In genomic region chr12:30417697-30418231, GRCh38 we compare ENCODE assay signal across 15 cellular contexts.
DNase-seq lines count a peak whose midpoint lies in the region; ATAC-seq and TF ChIP-seq lines count a peak whose summit lies in the region.
"Had no signal": no experiment of that assay in that cellular context is flagged by ENCODE, and none has a peak within 500 bp of the region (broad histone marks: within the 10 kb centered on the region; RNA-seq: fewer than 3 reads in every experiment).

No MANE protein-coding gene starts in this region.

- H3K36me3 ChIP-seq in IMR-90 (ENCODE audit: control insufficient read depth, insufficient read depth, low read length) (no peaks in the 10 kb centered on the region), mesenchymal stem cell (ENCODE audit: control insufficient read depth in 1 of 2, insufficient read depth in 2 of 2, low read depth in 1 of 2, low read length in 2 of 2) (no peaks in the 10 kb centered on the region), H7 (replicated peaks; ENCODE audit: control insufficient read depth, insufficient read depth, low read length) (no peaks in the 10 kb centered on the region)
- H3K36me3 ChIP-seq: sigmoid colon had no signal

- TF ChIP-seq CTCF in AG10803 (conservative IDR thresholded peaks at IDR 0.05; ENCODE audit: low read length) (no peak), IMR-90 (conservative IDR thresholded peaks at IDR 0.05; ENCODE audit: low read depth, low read length) (no peak), cardiac fibroblast (IDR thresholded peaks at IDR 0.05; ENCODE audit: low read depth, low read length) (no peak), nephron progenitor cell (IDR thresholded peaks at IDR 0.05) (no peak)

- H4K5ac ChIP-seq in IMR-90 (ENCODE audit: low read depth, low read length): no peak overlapping the region

- H3K14ac ChIP-seq in IMR-90 (replicated peaks; ENCODE audit: low read depth, low read length) (no peak overlapping the region), mesenchymal stem cell (ENCODE audit: low read length in 2 of 2) (no peak overlapping the region)

- CTCF ChIA-PET in IMR-90 (lab: Yijun Ruan, JAX): interaction anchor here (0.6 kb wide), 1 partner anchor 115 kb away, joined by 3 read pairs; no protein-coding TSS in a partner anchor

- no peak overlapping the region for H3K4me3 ChIP-seq in AG10803 (ENCODE audit: low read length)
- H3K4me3 ChIP-seq in IMR-90 (ENCODE audit: insufficient read depth, low read depth, low read length): no peak overlapping the region
- H3K4me3 ChIP-seq in cardiac fibroblast (replicated peaks in 1 of 2; ENCODE audit: low read depth in 2 of 2, low read length in 2 of 2): peak overlapping the region in 1 of 2 donors; percentile 12
- peak overlapping the region in 1 of 2 experiments; percentile 55 for H3K4me3 ChIP-seq in mesenchymal stem cell (ENCODE audit: insufficient read depth in 1 of 2, low read depth in 1 of 2, low read length in 2 of 2)
- H3K4me3 ChIP-seq in H7 (ENCODE audit: insufficient read depth, low read depth, low read length): no peak overlapping the region
- H3K4me3 ChIP-seq: sigmoid colon had no signal

- no peak overlapping the region; the same call in 1 of the 2 replicates for H2BK20ac ChIP-seq in IMR-90 (ENCODE audit: low read depth, low read length)

- H2BK5ac ChIP-seq in IMR-90 (ENCODE audit: low read depth, low read length, poor library complexity, severe bottlenecking) (no peak overlapping the region), mesenchymal stem cell (ENCODE audit: low read depth, low read length, poor library complexity, severe bottlenecking) (no peak overlapping the region)

- POLR2A ChIA-PET in IMR-90 (lab: Charles Lee; ENCODE audit: unreplicated experiment): interaction anchor here (0.7 kb wide), 1 partner anchor 11 kb away, joined by 10 read pairs; no protein-coding TSS in a partner anchor

- no peak overlapping the region for H4K91ac ChIP-seq in IMR-90 (ENCODE audit: insufficient read depth, low read depth, low read length)
- H4K91ac ChIP-seq in mesenchymal stem cell (ENCODE audit: low read length): no peak overlapping the region

- no peaks in the 10 kb centered on the region for H3K4me1 ChIP-seq in IMR-90 (ENCODE audit: control insufficient read depth, insufficient read depth, low read length)
- H3K4me1 ChIP-seq in mesenchymal stem cell (ENCODE audit: control insufficient read depth, insufficient read depth, low read depth, low read length): peaks cover 5% of the 10 kb centered on the region
- H3K4me1 ChIP-seq: sigmoid colon had no signal

- no peaks in the 10 kb centered on the region for H4K20me1 ChIP-seq in IMR-90 (ENCODE audit: insufficient read depth, low read length)

- H3K9me3 ChIP-seq in IMR-90 (ENCODE audit: control insufficient read depth, insufficient read depth, low read length) (no peaks in the 10 kb centered on the region), mesenchymal stem cell (ENCODE audit: control insufficient read depth, low read length) (no peaks in the 10 kb centered on the region)
- H3K9me3 ChIP-seq: sigmoid colon had no signal

- no peak overlapping the region for H2BK12ac ChIP-seq in mesenchymal stem cell (ENCODE audit: low read length in 2 of 2)

- H2BK120ac ChIP-seq in IMR-90 (ENCODE audit: low read depth, low read length) (0 out of 2 replicates have a peak overlapping the region, but pooled peaks have one; percentile 48), mesenchymal stem cell (ENCODE audit: low read depth, low read length) (no peak overlapping the region)

- H3K4me3 Mint-ChIP-seq in nephron progenitor cell: no peak overlapping the region

- H2AK5ac ChIP-seq in IMR-90 (ENCODE audit: low read depth, low read length) (0 out of 2 replicates have a peak overlapping the region, but pooled peaks have one; percentile 5), mesenchymal stem cell (ENCODE audit: low read length, severe bottlenecking) (no peak overlapping the region)

- H3K27me3 ChIP-seq in IMR-90 (ENCODE audit: control insufficient read depth, insufficient read depth, low read length) (no peaks in the 10 kb centered on the region), mesenchymal stem cell (ENCODE audit: control insufficient read depth in 1 of 2, insufficient read depth in 1 of 2, low read length in 2 of 2) (no peaks in the 10 kb centered on the region), H7 (ENCODE audit: control insufficient read depth, insufficient read depth, low read length) (no peaks in the 10 kb centered on the region)
- H3K27me3 ChIP-seq: sigmoid colon had no signal

- H3K4ac ChIP-seq in IMR-90 (ENCODE audit: low read depth, low read length) (no peak overlapping the region), mesenchymal stem cell (ENCODE audit: low read depth in 1 of 2, low read length in 2 of 2) (no peak overlapping the region)

- ATAC-seq in IMR-90 (ENCODE audit: low read depth) (peak; percentile 87), GM21515 (IDR thresholded peaks at IDR 0.05; ENCODE audit: unreplicated experiment) (no peak)
- ATAC-seq: left lobe of liver had no signal

- H3K4me2 ChIP-seq in IMR-90 (ENCODE audit: low read depth, low read length) (peak overlapping the region; percentile 8; the same call in 1 of the 2 replicates), mesenchymal stem cell (ENCODE audit: low read length, poor library complexity, severe bottlenecking) (no peak overlapping the region)

- H3K27ac Mint-ChIP-seq in nephron progenitor cell: no peak overlapping the region

- no peak overlapping the region for H2AK9ac ChIP-seq in IMR-90 (replicated peaks; ENCODE audit: low read depth, low read length, poor library complexity)

- WGBS in IMR-90 (ENCODE audit: extremely low coverage in 2 of 2, insufficient read length in 1 of 2), 2 experiments: no CpG with 5 or more reads among the region's 5 CpGs
- WGBS in mesenchymal stem cell: 0% methylated on average over 3 of the region's 5 CpGs

- DNase-seq in AG10803 (ENCODE audit: low read depth) (peak; percentile 86), IMR-90 (peak; percentile 74), cardiac fibroblast (ENCODE audit: low read depth in 2 of 2) (peak; percentile 90 to 99), mesenchymal stem cell (peak; percentile 96), nephron progenitor cell (no peak), H7 (no peak)
- DNase-seq in activated naive CD4-positive, alpha-beta T cell treated with Interleukin-2 at 50 U/mL for 16 hours: no peak
- DNase-seq: activated gamma-delta T cell treated with Interleukin-2 at 50 U/mL for 16 hours, GOT3, NCI-H1930, RPMI8226, sigmoid colon had no signal

- H3K79me1 ChIP-seq in IMR-90 (ENCODE audit: low read depth in 1 of 2, low read length in 2 of 2) (no peaks in the 10 kb centered on the region), mesenchymal stem cell (replicated peaks; ENCODE audit: low read length, poor library complexity, severe bottlenecking) (no peaks in the 10 kb centered on the region)

- H3K27ac ChIP-seq in IMR-90 (ENCODE audit: insufficient read depth, low read length): peak overlapping the region; percentile 41
- H3K27ac ChIP-seq in mesenchymal stem cell (ENCODE audit: low read length, poor library complexity, severe bottlenecking): peak overlapping the region; percentile 59
- H3K27ac ChIP-seq: HL-60 had no signal

- H3K9ac ChIP-seq in IMR-90 (ENCODE audit: low read depth, low read length) (no peak overlapping the region), mesenchymal stem cell (ENCODE audit: low read length) (peak overlapping the region; percentile 77)

- H3K9me3 Mint-ChIP-seq in nephron progenitor cell: peaks cover 2% of the 10 kb centered on the region

- dilution Hi-C loops in IMR-90 (cut with HindIII; ENCODE audit: low sequenced_read_pairs, unreplicated experiment): no loop called here

- H3K18ac ChIP-seq in IMR-90 (ENCODE audit: low read depth, low read length): no peak overlapping the region
- no peak overlapping the region for H3K18ac ChIP-seq in mesenchymal stem cell (ENCODE audit: low read depth in 1 of 2, low read length in 2 of 2)

- intact Hi-C loops in IMR-90 (cut with micrococcal nuclease): no loop called here

- no peaks in the 10 kb centered on the region for H3K36me3 Mint-ChIP-seq in nephron progenitor cell (ENCODE audit: low read depth)

- no peak for TF ChIP-seq POLR2A in IMR-90 (IDR thresholded peaks at IDR 0.05; ENCODE audit: low read depth, low read length)

- H2BK15ac ChIP-seq in IMR-90 (ENCODE audit: low read depth, low read length) (no peak overlapping the region), mesenchymal stem cell (ENCODE audit: low read depth, poor library complexity, severe bottlenecking) (no peak overlapping the region)

- H3K23ac ChIP-seq in IMR-90 (ENCODE audit: low read depth, low read length) (no peak overlapping the region), mesenchymal stem cell (ENCODE audit: low read length in 2 of 2) (no peak overlapping the region)

- BruUV-seq in IMR-90 (replicated peaks; lab: Mats Ljungman, UMichigan): no TSS peak

- H4K8ac ChIP-seq in IMR-90 (ENCODE audit: low read depth in 2 of 2, low read length in 2 of 2) (no peak overlapping the region), mesenchymal stem cell (ENCODE audit: low read length) (no peak overlapping the region)

- in situ Hi-C loops in IMR-90 (cut with MboI; ENCODE audit: low sequenced_read_pairs): no loop called here

- H3K27me3 Mint-ChIP-seq in nephron progenitor cell (ENCODE audit: low read depth, poor library complexity): no peaks in the 10 kb centered on the region

- no peaks in the 10 kb centered on the region for H3K9me1 ChIP-seq in IMR-90 (ENCODE audit: insufficient read depth, low read length)

- H3K4me1 Mint-ChIP-seq in nephron progenitor cell: no peaks in the 10 kb centered on the region

- TF ChIP-seq RAD21 in IMR-90 (IDR thresholded peaks at IDR 0.05; ENCODE audit: low read length): no peak

- H3K56ac ChIP-seq in IMR-90 (ENCODE audit: extremely low read depth, insufficient read depth, low read length): no peak overlapping the region

- H2AFZ ChIP-seq in IMR-90 (replicated peaks; ENCODE audit: low read length, poor library complexity) (no peak overlapping the region), mesenchymal stem cell (ENCODE audit: low read depth, low read length) (no peak overlapping the region)

TF ChIP-seq in IMR-90, 13 proteins besides CTCF, POLR2A, EP300 and RAD21:
- 0 out of 2 replicates have a peak, but pooled peaks have one; percentile 25 for TF ChIP-seq FOS (IDR thresholded peaks at IDR 0.05; ENCODE audit: low read depth, low read length)
- TF ChIP-seq MAZ (IDR thresholded peaks at IDR 0.05; ENCODE audit: borderline replicate concordance, low read depth, low read length): 0 out of 2 replicates have a peak, but pooled peaks have one; percentile 17
- peak; percentile 35; the same call in 1 of the 2 replicates for TF ChIP-seq CEBPB (IDR thresholded peaks at IDR 0.05; ENCODE audit: low read depth, low read length)
- no peak for TF ChIP-seq MXI1 (IDR thresholded peaks at IDR 0.05; ENCODE audit: borderline replicate concordance, low read depth, low read length)
- no peak for TF ChIP-seq BHLHE40 (IDR thresholded peaks at IDR 0.05; ENCODE audit: low read depth, low read length)

Comparison
In these comparisons a context has a peak if more than half of its experiments do, and no peak if none do; other contexts are left out.
1. DNase-seq: peak in AG10803 (single experiment), IMR-90 (single experiment), cardiac fibroblast (2 of 2) and mesenchymal stem cell (single experiment); none in nephron progenitor cell (single experiment), H7 (single experiment) and activated naive CD4-positive, alpha-beta T cell treated with Interleukin-2 at 50 U/mL for 16 hours (single experiment).